Comparison of ENCODE assay signal across 27 cellular contexts in the genomic region with DNA sequence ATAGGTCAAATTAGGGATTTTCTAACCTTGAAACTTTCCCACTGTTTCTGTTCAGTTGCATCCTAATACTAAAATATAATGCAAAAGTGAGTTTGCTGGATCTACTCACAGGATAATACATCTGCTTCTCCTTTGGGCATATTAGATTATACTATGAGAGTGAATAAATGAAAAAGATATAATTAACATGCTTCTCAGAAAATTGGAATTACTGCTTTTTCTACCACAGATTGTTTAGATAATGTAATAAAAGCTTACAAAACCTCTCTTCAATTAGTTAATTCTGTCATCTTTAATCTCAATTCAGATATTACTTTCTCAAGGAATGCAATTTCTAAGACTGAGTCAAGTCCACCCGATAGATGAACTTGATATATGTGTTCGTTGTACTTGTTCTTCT.
"Had no signal": no experiment of that assay in that cellular context is flagged by ENCODE, and none has a peak within 500 bp of the region (broad histone marks: within the 10 kb centered on the region; RNA-seq: fewer than 3 reads in every experiment).

No MANE protein-coding gene starts in this region.

- H3K4me1 ChIP-seq: stomach, suprapubic skin, testis, thyroid gland, tibial artery, tibial nerve, transverse colon, upper lobe of left lung, upper lobe of right lung, uterus, vagina had no signal

- H3K9me3 ChIP-seq: stomach, suprapubic skin, testis, thoracic aorta, thyroid gland, tibial artery, tibial nerve, transverse colon, upper lobe of left lung, upper lobe of right lung, uterus, vagina had no signal

- H3K27ac ChIP-seq: stomach, suprapubic skin, testis, thoracic aorta, thyroid gland, tibial artery, tibial nerve, transverse colon, upper lobe of left lung, upper lobe of right lung, uterus, vagina had no signal

- FAIRE-seq: urothelium cell line had no signal

- ATAC-seq: stimulated activated effector memory CD8-positive, alpha-beta T cell treated with anti-CD3 and anti-CD28 coated beads, Interleukin-12 subunit alpha, Interleukin-12 subunit beta, amount 100 ng/mL, for 72 hours; stimulated activated memory B cell treated with anti-CD40 and anti-IgM and Interleukin-4, amounts not matched to agents 10 μg/mL and 1 μg/mL and 100 μg/mL, for 72 hours; stimulated activated naive B cell treated with anti-CD40 and anti-IgM and Interleukin-4, amounts not matched to agents 10 μg/mL and 1 μg/mL and 100 μg/mL, for 72 hours; stimulated activated naive CD8-positive, alpha-beta T cell treated with anti-CD3 and anti-CD28 coated beads, Interleukin-15, amount 100 ng/mL, for 72 hours; stimulated activated naive CD8-positive, alpha-beta T cell treated with anti-CD3 and anti-CD28 coated beads, Interleukin-15, Interleukin-2, amounts not matched to agents 100 U/mL and 50 U/mL, for 24 hours; upper lobe of right lung had no signal

- H3K27me3 ChIP-seq: stomach, suprapubic skin, testis, thyroid gland, tibial artery, tibial nerve, transverse colon, upper lobe of left lung, upper lobe of right lung, uterus, vagina had no signal

- H3K36me3 ChIP-seq: stomach, suprapubic skin, thoracic aorta, thyroid gland, tibial artery, tibial nerve, transverse colon, upper lobe of left lung, upper lobe of right lung, uterus, vagina had no signal

- H3K4me3 ChIP-seq: stomach, suprapubic skin, testis, thoracic aorta, thyroid gland, tibial artery, tibial nerve, transverse colon, upper lobe of left lung, upper lobe of right lung, uterus, vagina had no signal

- DNase-seq: stimulated activated CD4-positive, alpha-beta T cell treated with anti-CD3 and anti-CD28 coated beads, Interleukin-2, amount 100 ng/mL, for 48 hours; stimulated activated CD4-positive, alpha-beta T cell treated with anti-CD3 and anti-CD28 coated beads, Interleukin-4, amount 100 ng/mL, for 1 hour; stimulated activated CD4-positive, alpha-beta T cell treated with anti-CD3 and anti-CD28 coated beads, Interleukin-4, amount 100 ng/mL, for 24 hours; stimulated activated CD4-positive, alpha-beta T cell treated with anti-CD3 and anti-CD28 coated beads, Interleukin-4, amount 100 ng/mL, for 4 hours; stimulated activated CD8-positive, alpha-beta memory T cell treated with anti-CD3 and anti-CD28 coated beads, Interleukin-4, amount 100 ng/mL, for 48 hours; stimulated activated naive B cell treated with anti-CD40 and anti-IgM and Interleukin-4, amounts not matched to agents 10 μg/mL and 1 μg/mL and 100 μg/mL, for 72 hours; stimulated activated naive CD4-positive, alpha-beta T cell; stimulated activated naive CD4-positive, alpha-beta T cell treated with Interleukin-2 at 50 U/mL for 16 hours; stimulated activated naive CD8-positive, alpha-beta T cell treated with anti-CD3 and anti-CD28 coated beads, Interleukin-15, amount 100 ng/mL, for 72 hours; stimulated activated naive CD8-positive, alpha-beta T cell treated with anti-CD3 and anti-CD28 coated beads, Interleukin-15, Interleukin-2, amounts not matched to agents 100 U/mL and 50 U/mL, for 24 hours; stomach; substantia nigra; testis; thyroid gland; tibial artery; transverse colon; trophoblast cell; upper lobe of left lung; upper lobe of right lung; uterus had no signal
